Comparison of ENCODE assay signal across 8 cellular contexts in the genomic region with DNA sequence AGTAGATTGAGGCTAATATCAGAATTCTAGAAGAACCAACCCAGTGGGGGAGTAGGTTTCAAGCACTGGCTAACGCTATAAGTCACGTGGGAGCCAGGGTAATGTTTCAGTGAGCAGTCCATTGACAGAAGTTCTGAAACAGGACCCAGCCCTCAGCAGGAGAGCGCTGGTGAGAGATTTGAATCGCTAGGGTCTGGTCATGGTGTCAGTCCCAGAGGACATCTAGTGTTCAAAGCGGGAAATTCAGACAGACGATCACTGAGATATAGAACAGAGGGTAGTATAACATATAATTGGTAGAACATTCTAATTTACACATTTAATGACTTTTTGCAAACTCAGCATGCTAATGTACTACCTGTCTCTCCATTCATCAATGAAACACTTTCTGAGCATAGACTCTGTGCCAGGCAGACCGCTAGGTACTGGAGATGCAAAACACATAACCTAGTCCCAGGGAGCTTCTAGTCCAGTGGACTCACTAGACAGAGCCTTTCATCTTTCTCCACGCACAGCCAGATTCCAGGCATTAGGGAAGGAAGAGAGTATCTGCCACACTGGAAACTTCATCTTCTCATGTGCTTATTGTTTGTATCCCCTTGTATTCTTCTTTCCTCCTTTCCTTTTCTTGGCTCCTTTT. TPM values are rescaled to one million over a fixed set of nuclear protein-coding genes. Genes with fewer than 3 reads are reported as not detected.
DNase-seq lines count a peak whose midpoint lies in the region; ATAC-seq and TF ChIP-seq lines count a peak whose summit lies in the region.

No MANE protein-coding gene starts in this region.

- peak; percentile 77 for TF ChIP-seq CTCF in foreskin keratinocyte (conservative IDR thresholded peaks at IDR 0.05)

- H3K4me1 Mint-ChIP-seq in activated T-cell treated with anti-CD3 and anti-CD28 coated beads, Interleukin-2, amount 50 U/mL, for 72 hours (ENCODE audit: low read depth), result no peaks in the 10 kb centered on the region

- H3K27me3 Mint-ChIP-seq in activated T-cell treated with anti-CD3 and anti-CD28 coated beads, Interleukin-2, amount 50 U/mL, for 72 hours (ENCODE audit: low read depth), result peaks cover 24% of the 10 kb centered on the region

- H3K4me3 Mint-ChIP-seq in activated T-cell treated with anti-CD3 and anti-CD28 coated beads, Interleukin-2, amount 50 U/mL, for 72 hours, result no peak overlapping the region

- peaks cover 29% of the 10 kb centered on the region for H3K27me3 ChIP-seq in foreskin keratinocyte

- peak; percentile 4 for DNase-seq in COLO668 (lab: John Stamatoyannopoulos, UW; ENCODE audit: unreplicated experiment)
- DNase-seq in GM19240 (ENCODE audit: insufficient read length, low spot score), result peak; percentile 67
- peak; percentile 75 to 92 for DNase-seq in NOMO-1 (lab: John Stamatoyannopoulos, UW; ENCODE audit: unreplicated experiment in 2 of 2)
- DNase-seq in activated T-cell treated with anti-CD3 and anti-CD28 coated beads, Interleukin-2, amount 50 U/mL, for 72 hours, result peak; percentile 38 to 46
- peak; percentile 36 to 64 for DNase-seq in foreskin keratinocyte
- peak; percentile 23 for DNase-seq in occipital lobe (lab: John Stamatoyannopoulos, UW)

- no peaks in the 10 kb centered on the region for H3K9me3 Mint-ChIP-seq in activated T-cell treated with anti-CD3 and anti-CD28 coated beads, Interleukin-2, amount 50 U/mL, for 72 hours

- H3K4me1 ChIP-seq in foreskin keratinocyte, result no peaks in the 10 kb centered on the region

- H3K27ac Mint-ChIP-seq in activated T-cell treated with anti-CD3 and anti-CD28 coated beads, Interleukin-2, amount 50 U/mL, for 72 hours, result no peak overlapping the region

- H3K27ac ChIP-seq in foreskin keratinocyte, result no peak overlapping the region

- ATAC-seq in HG03342 (IDR thresholded peaks at IDR 0.05; ENCODE audit: unreplicated experiment) (peak; percentile 86), foreskin keratinocyte (peak; percentile 87), HG03457 (IDR thresholded peaks at IDR 0.05; ENCODE audit: unreplicated experiment) (no peak)
- peak; percentile 88 to 92 for ATAC-seq in activated T-cell treated with anti-CD3 and anti-CD28 coated beads, Interleukin-2, amount 50 U/mL, for 72 hours (replicated peaks in 1 of 2)

- H3K36me3 Mint-ChIP-seq in activated T-cell treated with anti-CD3 and anti-CD28 coated beads, Interleukin-2, amount 50 U/mL, for 72 hours (ENCODE audit: insufficient read depth in 2 of 2), result no peaks in the 10 kb centered on the region

RNA-seq across cellular contexts. Expression of gene RNASE3, which starts 35.4 kb away (rescaled TPM):
- not detected for total RNA-seq in activated T-cell treated with anti-CD3 and anti-CD28 coated beads, Interleukin-2, amount 50 U/mL, for 72 hours
- total RNA-seq in foreskin keratinocyte (not detected in 2 replicates), occipital lobe (not detected)
- polyA plus RNA-seq in foreskin keratinocyte, result not detected in 2 replicates

RNA-seq across cellular contexts. Expression of gene RNASE1, which starts 53.1 kb away (rescaled TPM):
- not detected for total RNA-seq in activated T-cell treated with anti-CD3 and anti-CD28 coated beads, Interleukin-2, amount 50 U/mL, for 72 hours
- total RNA-seq in foreskin keratinocyte (not detected in 2 replicates), occipital lobe (9.2 TPM)
- not detected in 2 replicates for polyA plus RNA-seq in foreskin keratinocyte

Comparison
In these comparisons a context has a peak if more than half of its experiments do, and no peak if none do; other contexts are left out.
1. DNase-seq: peak in every context shown above with its lines; median percentile 84 in NOMO-1; 67 in GM19240; 50 in foreskin keratinocyte; 42 in activated T-cell treated with anti-CD3 and anti-CD28 coated beads, Interleukin-2, amount 50 U/mL, for 72 hours; 23 in occipital lobe; 4 in COLO668.
2. RNA of gene RNASE1, which starts 53.1 kb away (total RNA-seq): 9.2 TPM in occipital lobe (single experiment); not detected in activated T-cell treated with anti-CD3 and anti-CD28 coated beads, Interleukin-2, amount 50 U/mL, for 72 hours and not detected in foreskin keratinocyte; every median in the first group is over 10 times any median in the second.